24 cellular contexts compared by ENCODE assay signal in the genomic region with DNA sequence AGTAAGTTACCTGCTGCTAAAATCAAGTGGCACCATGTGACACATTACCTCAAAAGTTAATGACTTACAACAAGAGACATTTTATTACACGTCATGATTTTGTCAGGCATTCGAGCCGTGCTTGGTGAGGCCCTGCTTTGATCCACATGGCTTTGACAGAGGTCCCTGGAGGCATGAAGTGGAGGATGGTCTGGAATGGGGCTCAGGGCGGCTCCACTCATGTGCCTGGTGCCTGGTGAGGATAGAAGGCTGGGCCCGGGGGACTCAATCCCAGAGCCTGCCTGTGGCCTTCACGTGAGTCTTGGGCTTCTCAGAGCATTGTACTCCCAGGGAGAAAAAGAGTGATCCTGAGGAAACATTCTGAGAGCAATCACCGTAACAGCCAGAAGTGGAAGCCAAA.
DNase-seq lines count a peak whose midpoint lies in the region; ATAC-seq and TF ChIP-seq lines count a peak whose summit lies in the region.
"Had no signal": no experiment of that assay in that cellular context is flagged by ENCODE, and none has a peak within 500 bp of the region (broad histone marks: within the 10 kb centered on the region; RNA-seq: fewer than 3 reads in every experiment).

No MANE protein-coding gene starts in this region.

- H3K27ac ChIP-seq in BLaER1 (no peak overlapping the region), endodermal cell (ENCODE audit: low read depth, low read length) (no peak overlapping the region), ovary (no peak overlapping the region), mesenchymal stem cell (ENCODE audit: low read length, poor library complexity, severe bottlenecking) (no peak overlapping the region)
- H3K27ac ChIP-seq: HL-60, SJCRH30 had no signal

- intact Hi-C loops in Caco-2 (cut with micrococcal nuclease; ENCODE audit: unreplicated experiment) (loop anchor here (2.0 kb wide), 1 partner anchor 68 kb away; no protein-coding TSS in a partner anchor), ovary (cut with DNase I) (no loop called here)

- no peaks in the 10 kb centered on the region for H3K27me3 ChIP-seq in BLaER1
- H3K27me3 ChIP-seq in Caco-2 (replicated peaks; ENCODE audit: control insufficient read depth, insufficient read depth, low read length) = no peaks in the 10 kb centered on the region
- no peaks in the 10 kb centered on the region for H3K27me3 ChIP-seq in endodermal cell (ENCODE audit: control insufficient read depth, insufficient read depth, low read length, poor library complexity, severe bottlenecking)
- H3K27me3 ChIP-seq in ovary = no peaks in the 10 kb centered on the region
- no peaks in the 10 kb centered on the region for H3K27me3 ChIP-seq in mesenchymal stem cell (ENCODE audit: control insufficient read depth in 1 of 2, insufficient read depth in 1 of 2, low read length in 2 of 2)

- TF ChIP-seq CTCF in Caco-2 (IDR thresholded peaks at IDR 0.05; ENCODE audit: insufficient read depth in 1 of 2, low read depth in 1 of 2, low read length in 1 of 2, severe bottlenecking in 1 of 2, unreplicated experiment in 1 of 2) = no peak
- TF ChIP-seq CTCF in endodermal cell (conservative IDR thresholded peaks at IDR 0.05) = no peak
- no peak for TF ChIP-seq CTCF in ovary (IDR thresholded peaks at IDR 0.05)

- no peak overlapping the region for H3K9ac ChIP-seq in BLaER1
- H3K9ac ChIP-seq in endodermal cell (ENCODE audit: extremely low read depth, low read length, poor library complexity, severe bottlenecking) = no peak overlapping the region
- no peak overlapping the region for H3K9ac ChIP-seq in mesenchymal stem cell (ENCODE audit: low read length)

- H3K4me1 Mint-ChIP-seq in Caco-2 (ENCODE audit: low read depth, unreplicated experiment) (peaks cover 36% of the 10 kb centered on the region), endodermal cell (peaks cover 11% of the 10 kb centered on the region)
- H3K4me1 Mint-ChIP-seq: B cell; CD14-positive monocyte; CD8-positive, alpha-beta memory T cell had no signal

- POLR2A ChIA-PET in Caco-2 (lab: Charles Lee) = interaction anchor here (0.7 kb wide), 1 partner anchor 8 kb away, joined by 6 read pairs; no protein-coding TSS in a partner anchor

- no peaks in the 10 kb centered on the region for H4K20me1 ChIP-seq in BLaER1

- no peak overlapping the region for H2AFZ ChIP-seq in mesenchymal stem cell (ENCODE audit: low read depth, low read length)

- BruUV-seq in Caco-2 (replicated peaks; lab: Mats Ljungman, UMichigan) = no TSS peak

- peak overlapping the region; percentile 36; the same call in 1 of the 2 replicates for H3K4me2 ChIP-seq in BLaER1
- H3K4me2 ChIP-seq in mesenchymal stem cell (ENCODE audit: low read length, poor library complexity, severe bottlenecking) = no peak overlapping the region

- H3K4me3 Mint-ChIP-seq in Caco-2 (ENCODE audit: unreplicated experiment) = no peak overlapping the region
- no peak overlapping the region for H3K4me3 Mint-ChIP-seq in endodermal cell
- H3K4me3 Mint-ChIP-seq: B cell; CD14-positive monocyte; CD8-positive, alpha-beta memory T cell had no signal

- no peak overlapping the region for H2BK5ac ChIP-seq in mesenchymal stem cell (ENCODE audit: low read depth, low read length, poor library complexity, severe bottlenecking)

- peaks cover 37% of the 10 kb centered on the region for H3K4me1 ChIP-seq in BLaER1
- H3K4me1 ChIP-seq in Caco-2 = peaks cover 39% of the 10 kb centered on the region
- H3K4me1 ChIP-seq in endodermal cell (ENCODE audit: control insufficient read depth, insufficient read depth, low read length) = no peaks in the 10 kb centered on the region
- H3K4me1 ChIP-seq in ovary (ENCODE audit: insufficient read depth) = no peaks in the 10 kb centered on the region
- H3K4me1 ChIP-seq in mesenchymal stem cell (ENCODE audit: control insufficient read depth, insufficient read depth, low read depth, low read length) = no peaks in the 10 kb centered on the region
- H3K4me1 ChIP-seq: SJCRH30 had no signal

- DNase-seq in Caco-2 (peak in 1 of 2 experiments; percentile 39), endodermal cell (peak; percentile 23), mucosa of gallbladder (ENCODE audit: low spot score) (peak; percentile 3), ovary (no peak), AG08395 (ENCODE audit: low spot score) (no peak), mesenchymal stem cell (no peak)
- DNase-seq: Calu3, DMS153, NCI-H1092, NCI-H1417 treated with DMSO at 0.1 percent for 48 hours, NCI-H1694 treated with DMSO at 0.1 percent for 48 hours, NCI-H2081 treated with DMSO at 0.1 percent for 48 hours, NCI-H2171 treated with DMSO at 0.1 percent for 48 hours, NCI-H345, NCI-H510A treated with DMSO at 0.1 percent for 48 hours, NCI-H748 treated with DMSO at 0.1 percent for 48 hours, SJCRH30 had no signal

- H3K4me3 ChIP-seq in BLaER1 (no peak overlapping the region), Caco-2 (ENCODE audit: low read depth, low read length) (no peak overlapping the region), endodermal cell (ENCODE audit: low read length) (no peak overlapping the region), ovary (no peak overlapping the region), mesenchymal stem cell (ENCODE audit: insufficient read depth in 1 of 2, low read depth in 1 of 2, low read length in 2 of 2) (no peak overlapping the region)
- H3K4me3 ChIP-seq: SJCRH30 had no signal

- no peak for ATAC-seq in GM19324 (IDR thresholded peaks at IDR 0.05; ENCODE audit: low FRiP score, unreplicated experiment)
- ATAC-seq: Right ventricle myocardium inferior had no signal

- no peak overlapping the region for H3K18ac ChIP-seq in mesenchymal stem cell (ENCODE audit: low read depth in 1 of 2, low read length in 2 of 2)

- H3K27me3 Mint-ChIP-seq in Caco-2 (ENCODE audit: insufficient read depth, unreplicated experiment) (no peaks in the 10 kb centered on the region), endodermal cell (ENCODE audit: insufficient read depth) (peaks cover 46% of the 10 kb centered on the region)

- no peak overlapping the region for H3K4ac ChIP-seq in mesenchymal stem cell (ENCODE audit: low read depth in 1 of 2, low read length in 2 of 2)

- H3K9me3 Mint-ChIP-seq in Caco-2 (ENCODE audit: unreplicated experiment) (peaks cover 27% of the 10 kb centered on the region), endodermal cell (peaks cover 33% of the 10 kb centered on the region)

- H2BK12ac ChIP-seq in mesenchymal stem cell (ENCODE audit: low read length in 2 of 2) = no peak overlapping the region

- H2BK120ac ChIP-seq in mesenchymal stem cell (ENCODE audit: low read depth, low read length) = no peak overlapping the region

- CTCF ChIA-PET in Caco-2 (lab: Charles Lee) = no interaction called here

- H3K36me3 ChIP-seq in BLaER1 (no peaks in the 10 kb centered on the region), Caco-2 (ENCODE audit: control insufficient read depth, insufficient read depth, low read length) (no peaks in the 10 kb centered on the region), endodermal cell (ENCODE audit: control insufficient read depth, insufficient read depth, low read length) (no peaks in the 10 kb centered on the region), ovary (no peaks in the 10 kb centered on the region), mesenchymal stem cell (ENCODE audit: control insufficient read depth in 1 of 2, insufficient read depth in 2 of 2, low read depth in 1 of 2, low read length in 2 of 2) (no peaks in the 10 kb centered on the region)
- H3K36me3 ChIP-seq: SJCRH30 had no signal

- no peak for TF ChIP-seq POLR2A in ovary (IDR thresholded peaks at IDR 0.05)

- H4K91ac ChIP-seq in mesenchymal stem cell (ENCODE audit: low read length) = no peak overlapping the region

- no peaks in the 10 kb centered on the region for H3K79me1 ChIP-seq in mesenchymal stem cell (replicated peaks; ENCODE audit: low read length, poor library complexity, severe bottlenecking)

- no peak overlapping the region for H4K8ac ChIP-seq in mesenchymal stem cell (ENCODE audit: low read length)

- no peak overlapping the region for H3K14ac ChIP-seq in mesenchymal stem cell (ENCODE audit: low read length in 2 of 2)

- no peak overlapping the region for H2AK5ac ChIP-seq in mesenchymal stem cell (ENCODE audit: low read length, severe bottlenecking)

- H2BK15ac ChIP-seq in mesenchymal stem cell (ENCODE audit: low read depth, poor library complexity, severe bottlenecking) = no peak overlapping the region

- TF ChIP-seq EP300 in ovary (IDR thresholded peaks at IDR 0.05) = no peak

- WGBS in endodermal cell (ENCODE audit: insufficient coverage in 1 of 2, insufficient read length in 1 of 2), 2 experiments = 94 to 100% methylated on average over 1 to 7 of the region's 7 CpGs
- WGBS in ovary, 3 donors = 88 to 90% (median 89%) methylated on average over 7 of the region's 7 CpGs
- WGBS in mesenchymal stem cell = 72% methylated on average over 7 of the region's 7 CpGs

- H3K9me3 ChIP-seq in BLaER1 (peaks cover 19% of the 10 kb centered on the region), Caco-2 (peaks cover 21% of the 10 kb centered on the region), endodermal cell (ENCODE audit: control insufficient read depth, low read length) (peaks cover 32% of the 10 kb centered on the region), ovary (no peaks in the 10 kb centered on the region), mesenchymal stem cell (ENCODE audit: control insufficient read depth, low read length) (peaks cover 7% of the 10 kb centered on the region)
- H3K9me3 ChIP-seq: SJCRH30 had no signal

- peak overlapping the region; percentile 10 for H3K27ac Mint-ChIP-seq in Caco-2 (ENCODE audit: unreplicated experiment)
- no peak overlapping the region for H3K27ac Mint-ChIP-seq in endodermal cell
- H3K27ac Mint-ChIP-seq: B cell, CD14-positive monocyte had no signal

- no peak overlapping the region for H3K23ac ChIP-seq in mesenchymal stem cell (ENCODE audit: low read length in 2 of 2)

- H3K36me3 Mint-ChIP-seq in Caco-2 (ENCODE audit: insufficient read depth, unreplicated experiment) (peaks cover 8% of the 10 kb centered on the region), endodermal cell (ENCODE audit: low read depth) (peaks cover 10% of the 10 kb centered on the region)
- H3K36me3 Mint-ChIP-seq: CD14-positive monocyte; CD8-positive, alpha-beta memory T cell had no signal

Comparison
In these comparisons a context has a peak if more than half of its experiments do, and no peak if none do; other contexts are left out.
1. DNase-seq: peak in endodermal cell (single experiment) and mucosa of gallbladder (single experiment); none in ovary (0 of 5), AG08395 (single experiment) and mesenchymal stem cell (single experiment).